2 cellular contexts compared by ENCODE assay signal in the genomic region with DNA sequence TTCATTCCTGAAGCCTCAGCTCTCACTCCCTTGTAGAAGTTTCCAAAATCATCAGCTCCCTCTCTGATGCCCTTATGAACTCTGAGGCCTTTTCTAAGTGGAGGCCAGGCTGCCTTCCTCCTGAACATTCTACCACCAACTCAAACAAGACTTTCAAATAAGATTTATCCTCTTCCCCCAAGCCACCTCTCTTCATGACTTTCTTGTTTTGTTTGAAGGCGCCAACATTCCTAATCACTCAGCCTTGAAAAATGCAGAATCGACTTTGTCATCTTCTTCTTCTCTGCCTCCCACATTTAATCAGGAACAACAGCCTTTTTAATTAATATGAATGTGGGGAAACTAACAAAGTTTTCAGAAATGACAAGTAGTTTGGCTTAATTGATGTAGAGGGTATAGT.
TF ChIP-seq lines count a peak whose summit lies in the region.

No MANE protein-coding gene starts in this region.

TF ChIP-seq in SK-N-SH, 30 proteins besides CTCF, POLR2A, EP300 and RAD21 (continued from another document):
- TF ChIP-seq ZBTB33 (IDR thresholded peaks at IDR 0.05; ENCODE audit: borderline replicate concordance, low read depth): no peak
- TF ChIP-seq MXI1 (IDR thresholded peaks at IDR 0.05; ENCODE audit: low read depth, low read length): no peak

TF ChIP-seq in SK-N-SH treated with all-trans-retinoic acid at 6 μM for 48 hours, 23 proteins besides CTCF, POLR2A, EP300 and RAD21 (continued from another document):
- TF ChIP-seq, protein P1, sequence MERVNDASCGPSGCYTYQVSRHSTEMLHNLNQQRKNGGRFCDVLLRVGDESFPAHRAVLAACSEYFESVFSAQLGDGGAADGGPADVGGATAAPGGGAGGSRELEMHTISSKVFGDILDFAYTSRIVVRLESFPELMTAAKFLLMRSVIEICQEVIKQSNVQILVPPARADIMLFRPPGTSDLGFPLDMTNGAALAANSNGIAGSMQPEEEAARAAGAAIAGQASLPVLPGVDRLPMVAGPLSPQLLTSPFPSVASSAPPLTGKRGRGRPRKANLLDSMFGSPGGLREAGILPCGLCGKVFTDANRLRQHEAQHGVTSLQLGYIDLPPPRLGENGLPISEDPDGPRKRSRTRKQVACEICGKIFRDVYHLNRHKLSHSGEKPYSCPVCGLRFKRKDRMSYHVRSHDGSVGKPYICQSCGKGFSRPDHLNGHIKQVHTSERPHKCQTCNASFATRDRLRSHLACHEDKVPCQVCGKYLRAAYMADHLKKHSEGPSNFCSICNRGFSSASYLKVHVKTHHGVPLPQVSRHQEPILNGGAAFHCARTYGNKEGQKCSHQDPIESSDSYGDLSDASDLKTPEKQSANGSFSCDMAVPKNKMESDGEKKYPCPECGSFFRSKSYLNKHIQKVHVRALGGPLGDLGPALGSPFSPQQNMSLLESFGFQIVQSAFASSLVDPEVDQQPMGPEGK (CRISPR knock-in tag; IDR thresholded peaks at IDR 0.05; ENCODE audit: borderline replicate concordance): no peak
- no peak for TF ChIP-seq CREB5 (CRISPR knock-in tag; IDR thresholded peaks at IDR 0.05; ENCODE audit: low read depth)
TF ChIP-seq in SK-N-SH treated with all-trans-retinoic acid at 6 μM for 48 hours: peak in this region for 0.
